ENCODE assay signal across 25 cellular contexts in the genomic region with DNA sequence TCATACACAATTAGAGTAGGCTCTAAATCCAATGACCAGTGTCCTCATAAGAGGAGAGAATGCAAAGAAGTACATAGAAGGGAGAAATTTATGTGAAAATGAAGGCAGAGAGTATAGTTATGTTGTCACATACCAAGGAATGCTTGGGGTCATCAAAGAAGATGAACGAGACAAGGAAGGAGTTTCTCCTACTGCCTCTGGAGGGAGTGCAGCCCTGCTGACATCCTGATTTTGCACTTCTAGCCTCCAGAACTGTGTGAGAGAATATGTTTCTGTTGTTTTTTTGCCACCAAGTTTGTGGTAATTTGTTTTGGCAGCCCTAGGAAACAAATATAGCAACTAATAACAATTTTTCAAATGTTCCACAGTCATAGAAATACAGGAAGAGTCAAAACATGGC.
"Had no signal": no experiment of that assay in that cellular context is flagged by ENCODE, and none has a peak within 500 bp of the region (broad histone marks: within the 10 kb centered on the region; RNA-seq: fewer than 3 reads in every experiment).

No MANE protein-coding gene starts in this region.

- H3K4me1 Mint-ChIP-seq: immature natural killer cell; memory B cell; naive B cell; nephron; stimulated activated memory B cell treated with anti-CD40 and anti-IgM and Interleukin-4, amounts not matched to agents 10 μg/mL and 1 μg/mL and 100 μg/mL, for 72 hours had no signal

- H3K36me3 Mint-ChIP-seq: memory B cell; naive B cell; stimulated activated memory B cell treated with anti-CD40 and anti-IgM and Interleukin-4, amounts not matched to agents 10 μg/mL and 1 μg/mL and 100 μg/mL, for 72 hours had no signal

- H3K4me1 ChIP-seq: esophagus squamous epithelium, gastroesophageal sphincter, left ventricle myocardium inferior, lower lobe of right lung, spleen, tibial artery, upper lobe of right lung, vagina had no signal

- H3K9me3 ChIP-seq: esophagus squamous epithelium, gastroesophageal sphincter, left ventricle myocardium inferior, neutrophil, tibial artery, upper lobe of right lung, vagina had no signal

- H3K36me3 ChIP-seq: esophagus squamous epithelium, gastroesophageal sphincter, left ventricle myocardium inferior, lower lobe of right lung, neutrophil, spleen, tibial artery, upper lobe of right lung, vagina had no signal

- ATAC-seq: effector memory CD8-positive, alpha-beta T cell; gastroesophageal sphincter; lower lobe of right lung; sciatic nerve; stimulated activated memory B cell treated with anti-CD40 and anti-IgM and Interleukin-4, amounts not matched to agents 10 μg/mL and 1 μg/mL and 100 μg/mL, for 72 hours; upper lobe of right lung had no signal

- H3K27me3 Mint-ChIP-seq: effector memory CD8-positive, alpha-beta T cell; memory B cell; naive B cell; stimulated activated memory B cell treated with anti-CD40 and anti-IgM and Interleukin-4, amounts not matched to agents 10 μg/mL and 1 μg/mL and 100 μg/mL, for 72 hours; stimulated activated naive CD8-positive, alpha-beta T cell treated with anti-CD3 and anti-CD28 coated beads, Interleukin-15, Interleukin-2, amounts not matched to agents 100 ng/mL and 50 ng/mL, for 24 hours had no signal

- H3K27ac ChIP-seq: esophagus squamous epithelium, gastroesophageal sphincter, left ventricle myocardium inferior, lower lobe of right lung, neutrophil, spleen, tibial artery, upper lobe of right lung, vagina had no signal

- H3K4me3 ChIP-seq: esophagus squamous epithelium, gastroesophageal sphincter, left ventricle myocardium inferior, lower lobe of right lung, spleen, tibial artery, upper lobe of right lung, vagina had no signal

- DNase-seq: effector memory CD8-positive, alpha-beta T cell; esophagus squamous epithelium; foreskin fibroblast; glutamatergic neuron; immature natural killer cell; left cardiac atrium; left ventricle myocardium inferior; lower lobe of right lung; midbrain; naive B cell; posterior cingulate gyrus; spleen; stimulated activated CD4-positive, alpha-beta T cell treated with anti-CD3 and anti-CD28 coated beads, Interleukin-15, amount 100 ng/mL, for 24 hours; stimulated activated CD4-positive, alpha-beta T cell treated with anti-CD3 and anti-CD28 coated beads, Interleukin-1b, Interleukin-23, amount 100 ng/mL, for 48 hours; stimulated activated CD4-positive, alpha-beta T cell treated with anti-CD3 and anti-CD28 coated beads, Interleukin-4, amount 100 ng/mL, for 24 hours; tibial artery; upper lobe of right lung had no signal

- H3K27ac Mint-ChIP-seq: effector memory CD8-positive, alpha-beta T cell; immature natural killer cell; memory B cell; naive B cell; nephron; stimulated activated memory B cell treated with anti-CD40 and anti-IgM and Interleukin-4, amounts not matched to agents 10 μg/mL and 1 μg/mL and 100 μg/mL, for 72 hours; stimulated activated naive CD8-positive, alpha-beta T cell treated with anti-CD3 and anti-CD28 coated beads, Interleukin-15, Interleukin-2, amounts not matched to agents 100 ng/mL and 50 ng/mL, for 24 hours had no signal

- H3K27me3 ChIP-seq: esophagus squamous epithelium, gastroesophageal sphincter, neutrophil, spleen, tibial artery, upper lobe of right lung, vagina had no signal

- H3K4me3 Mint-ChIP-seq: effector memory CD8-positive, alpha-beta T cell; immature natural killer cell; memory B cell; naive B cell; nephron; stimulated activated memory B cell treated with anti-CD40 and anti-IgM and Interleukin-4, amounts not matched to agents 10 μg/mL and 1 μg/mL and 100 μg/mL, for 72 hours; stimulated activated naive CD8-positive, alpha-beta T cell treated with anti-CD3 and anti-CD28 coated beads, Interleukin-15, Interleukin-2, amounts not matched to agents 100 ng/mL and 50 ng/mL, for 24 hours had no signal

- H3K9me3 Mint-ChIP-seq: nephron had no signal
